15 cellular contexts compared by ENCODE assay signal in genomic region chr4:139523076-139523475, GRCh38. TPM values are rescaled to one million over a fixed set of nuclear protein-coding genes. Genes with fewer than 3 reads are reported as not detected.
DNase-seq lines count a peak whose midpoint lies in the region; ATAC-seq and TF ChIP-seq lines count a peak whose summit lies in the region.
"Had no signal": no experiment of that assay in that cellular context is flagged by ENCODE, and none has a peak within 500 bp of the region (broad histone marks: within the 10 kb centered on the region; RNA-seq: fewer than 3 reads in every experiment).

No MANE protein-coding gene starts in this region.

- H3K36me3 ChIP-seq in MG63 (peaks cover 8% of the 10 kb centered on the region), mammary epithelial cell (ENCODE audit: insufficient read depth, low read length) (peaks cover 12% of the 10 kb centered on the region)

- no peak overlapping the region for H3K27ac ChIP-seq in mammary epithelial cell (ENCODE audit: insufficient read depth, low read depth, low read length)
- H3K27ac ChIP-seq: ascending aorta, left lung, SJSA1 had no signal

- dilution Hi-C loops in mammary epithelial cell (cut with HindIII; ENCODE audit: low sequenced_read_pairs) = no loop called here

- in situ Hi-C loops in G401 (cut with HindIII; ENCODE audit: low sequenced_read_pairs) (no loop called here), mammary epithelial cell (cut with MboI; ENCODE audit: low sequenced_read_pairs in 2 of 2) (no loop called here), GM13977 (cut with MboI; ENCODE audit: low pct_unique_long_range_greater_than_20kb, low sequenced_read_pairs, unreplicated experiment) (no loop called here)

- no peak overlapping the region for H2AFZ ChIP-seq in mammary epithelial cell (ENCODE audit: low read depth, low read length)

- H3K4me3 ChIP-seq in MG63 = no peak overlapping the region
- no peak overlapping the region for H3K4me3 ChIP-seq in mammary epithelial cell (replicated peaks in 1 of 3; ENCODE audit: insufficient read depth in 1 of 3, low read depth in 2 of 3, low read length in 3 of 3)
- H3K4me3 ChIP-seq: ascending aorta, left lung, SJSA1 had no signal

- CTCF ChIA-PET in mammary epithelial cell (lab: Charles Lee; ENCODE audit: low non-redundant PET) (no interaction called here), WTC11 (lab: Charles Lee) (interaction anchor here (0.6 to 1.5 kb wide), 10 partner anchors 10 to 493 kb away, joined by 3 to 7 read pairs (median 4); no protein-coding TSS in a partner anchor)

- H3K27ac Mint-ChIP-seq in naive B cell (peak overlapping the region in 4 of 6 donors; percentile 15 to 77 (median 72)), WTC11 (no peak overlapping the region)
- H3K27ac Mint-ChIP-seq: IgD-negative memory B cell had no signal

- H3K9me3 ChIP-seq in MG63 = no peaks in the 10 kb centered on the region
- H3K9me3 ChIP-seq in mammary epithelial cell (replicated peaks; ENCODE audit: insufficient read depth, low read length) = no peaks in the 10 kb centered on the region
- H3K9me3 ChIP-seq: ascending aorta, left lung, SJSA1 had no signal

- H3K4me1 Mint-ChIP-seq in naive B cell = peaks cover 6 to 21% (median 7%) of the 10 kb centered on the region in 3 donors
- H3K4me1 Mint-ChIP-seq in WTC11 = no peaks in the 10 kb centered on the region

- ATAC-seq in naive B cell (ENCODE audit: low read depth in 2 of 2) (no peak), WTC11 (no peak)
- ATAC-seq: left lung had no signal

- no peaks in the 10 kb centered on the region for H3K9me3 Mint-ChIP-seq in naive B cell
- H3K9me3 Mint-ChIP-seq in WTC11 = no peaks in the 10 kb centered on the region
- H3K9me3 Mint-ChIP-seq: IgD-negative memory B cell had no signal

- peaks cover 23 to 56% of the 10 kb centered on the region in 2 donors for H3K36me3 Mint-ChIP-seq in naive B cell
- no peaks in the 10 kb centered on the region for H3K36me3 Mint-ChIP-seq in WTC11

- no peaks in the 10 kb centered on the region for H3K79me2 ChIP-seq in mammary epithelial cell (ENCODE audit: insufficient read depth, low read length)

- H3K4me3 Mint-ChIP-seq in naive B cell = peak overlapping the region in 1 of 8 donors; percentile 5
- H3K4me3 Mint-ChIP-seq in WTC11 = no peak overlapping the region
- H3K4me3 Mint-ChIP-seq: IgD-negative memory B cell had no signal

- H4K20me1 ChIP-seq in mammary epithelial cell (ENCODE audit: insufficient read depth, low read length) = no peaks in the 10 kb centered on the region

- BruUV-seq in mammary epithelial cell (replicated peaks; lab: Mats Ljungman, UMichigan) = no TSS peak

- no peak overlapping the region for H3K9ac ChIP-seq in mammary epithelial cell (ENCODE audit: insufficient read depth, low read length)

- WGBS in mammary epithelial cell (ENCODE audit: low coverage, missing lambda C conversion rate) = 100% methylated on average over 1 of the region's 1 CpG

- TF ChIP-seq CTCF in mammary epithelial cell (conservative IDR thresholded peaks at IDR 0.05 in 1 of 2, IDR thresholded peaks at IDR 0.05 in 1 of 2; ENCODE audit: extremely low read depth in 1 of 2, insufficient read depth in 1 of 2, low read depth in 1 of 2, low read length in 2 of 2) (no peak), GM13977 (IDR thresholded peaks at IDR 0.05; ENCODE audit: extremely low read depth, insufficient read depth, missing control alignments) (no peak), WTC11 (IDR thresholded peaks at IDR 0.05) (no peak)

- intact Hi-C loops in mammary epithelial cell (cut with micrococcal nuclease) = no loop called here

- no peaks in the 10 kb centered on the region for H3K27me3 Mint-ChIP-seq in naive B cell
- no peaks in the 10 kb centered on the region for H3K27me3 Mint-ChIP-seq in WTC11 (ENCODE audit: low read depth)
- H3K27me3 Mint-ChIP-seq: IgD-negative memory B cell had no signal

- H3K4me1 ChIP-seq in mammary epithelial cell (ENCODE audit: insufficient read depth, low read length) = no peaks in the 10 kb centered on the region
- H3K4me1 ChIP-seq: ascending aorta, SJSA1 had no signal

- H3K27me3 ChIP-seq in MG63 (no peaks in the 10 kb centered on the region), mammary epithelial cell (ENCODE audit: insufficient read depth, low read length) (no peaks in the 10 kb centered on the region)
- H3K27me3 ChIP-seq: ascending aorta, left lung, SJSA1 had no signal

- H3K4me2 ChIP-seq in mammary epithelial cell (ENCODE audit: insufficient read depth, low read depth, low read length) = no peak overlapping the region

- DNase-seq in G401 (ENCODE audit: low spot score) (peak; percentile 48), MG63 (peak; percentile 3), mammary epithelial cell (peak; percentile 32), naive B cell (no peak), GM13977 (ENCODE audit: low spot score) (no peak), NOMO-1 treated with DMSO at 0.1 percent for 48 hours (lab: John Stamatoyannopoulos, UW; ENCODE audit: unreplicated experiment) (no peak), WTC11 (ENCODE audit: low spot score) (no peak)
- DNase-seq: activated CD4-positive, alpha-beta T cell treated with anti-CD3 and anti-CD28 coated beads for 4 hours; effector CD8-positive, alpha-beta T cell; left lung; NCI-H345; T-helper 9 cell had no signal

- POLR2A ChIA-PET in WTC11 (lab: Charles Lee) = no interaction called here

TF ChIP-seq in WTC11, 78 proteins besides CTCF, POLR2A, EP300 and RAD21 (continues in another document):
- no peak for TF ChIP-seq IRF2 (CRISPR knock-in tag; IDR thresholded peaks at IDR 0.05; ENCODE audit: borderline replicate concordance, low read depth)
- TF ChIP-seq TEAD1 (CRISPR knock-in tag; IDR thresholded peaks at IDR 0.05) = no peak
- TF ChIP-seq, protein P1, sequence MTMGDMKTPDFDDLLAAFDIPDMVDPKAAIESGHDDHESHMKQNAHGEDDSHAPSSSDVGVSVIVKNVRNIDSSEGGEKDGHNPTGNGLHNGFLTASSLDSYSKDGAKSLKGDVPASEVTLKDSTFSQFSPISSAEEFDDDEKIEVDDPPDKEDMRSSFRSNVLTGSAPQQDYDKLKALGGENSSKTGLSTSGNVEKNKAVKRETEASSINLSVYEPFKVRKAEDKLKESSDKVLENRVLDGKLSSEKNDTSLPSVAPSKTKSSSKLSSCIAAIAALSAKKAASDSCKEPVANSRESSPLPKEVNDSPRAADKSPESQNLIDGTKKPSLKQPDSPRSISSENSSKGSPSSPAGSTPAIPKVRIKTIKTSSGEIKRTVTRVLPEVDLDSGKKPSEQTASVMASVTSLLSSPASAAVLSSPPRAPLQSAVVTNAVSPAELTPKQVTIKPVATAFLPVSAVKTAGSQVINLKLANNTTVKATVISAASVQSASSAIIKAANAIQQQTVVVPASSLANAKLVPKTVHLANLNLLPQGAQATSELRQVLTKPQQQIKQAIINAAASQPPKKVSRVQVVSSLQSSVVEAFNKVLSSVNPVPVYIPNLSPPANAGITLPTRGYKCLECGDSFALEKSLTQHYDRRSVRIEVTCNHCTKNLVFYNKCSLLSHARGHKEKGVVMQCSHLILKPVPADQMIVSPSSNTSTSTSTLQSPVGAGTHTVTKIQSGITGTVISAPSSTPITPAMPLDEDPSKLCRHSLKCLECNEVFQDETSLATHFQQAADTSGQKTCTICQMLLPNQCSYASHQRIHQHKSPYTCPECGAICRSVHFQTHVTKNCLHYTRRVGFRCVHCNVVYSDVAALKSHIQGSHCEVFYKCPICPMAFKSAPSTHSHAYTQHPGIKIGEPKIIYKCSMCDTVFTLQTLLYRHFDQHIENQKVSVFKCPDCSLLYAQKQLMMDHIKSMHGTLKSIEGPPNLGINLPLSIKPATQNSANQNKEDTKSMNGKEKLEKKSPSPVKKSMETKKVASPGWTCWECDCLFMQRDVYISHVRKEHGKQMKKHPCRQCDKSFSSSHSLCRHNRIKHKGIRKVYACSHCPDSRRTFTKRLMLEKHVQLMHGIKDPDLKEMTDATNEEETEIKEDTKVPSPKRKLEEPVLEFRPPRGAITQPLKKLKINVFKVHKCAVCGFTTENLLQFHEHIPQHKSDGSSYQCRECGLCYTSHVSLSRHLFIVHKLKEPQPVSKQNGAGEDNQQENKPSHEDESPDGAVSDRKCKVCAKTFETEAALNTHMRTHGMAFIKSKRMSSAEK (CRISPR knock-in tag; IDR thresholded peaks at IDR 0.05; ENCODE audit: borderline replicate concordance) = no peak
- TF ChIP-seq OVOL2 (CRISPR knock-in tag; IDR thresholded peaks at IDR 0.05; ENCODE audit: borderline replicate concordance) = no peak
- no peak for TF ChIP-seq ZNF671 (CRISPR knock-in tag; IDR thresholded peaks at IDR 0.05)
- no peak for TF ChIP-seq MAX (CRISPR knock-in tag; IDR thresholded peaks at IDR 0.05)
- no peak for TF ChIP-seq E2F1 (CRISPR knock-in tag; IDR thresholded peaks at IDR 0.05)
- TF ChIP-seq, protein P2, sequence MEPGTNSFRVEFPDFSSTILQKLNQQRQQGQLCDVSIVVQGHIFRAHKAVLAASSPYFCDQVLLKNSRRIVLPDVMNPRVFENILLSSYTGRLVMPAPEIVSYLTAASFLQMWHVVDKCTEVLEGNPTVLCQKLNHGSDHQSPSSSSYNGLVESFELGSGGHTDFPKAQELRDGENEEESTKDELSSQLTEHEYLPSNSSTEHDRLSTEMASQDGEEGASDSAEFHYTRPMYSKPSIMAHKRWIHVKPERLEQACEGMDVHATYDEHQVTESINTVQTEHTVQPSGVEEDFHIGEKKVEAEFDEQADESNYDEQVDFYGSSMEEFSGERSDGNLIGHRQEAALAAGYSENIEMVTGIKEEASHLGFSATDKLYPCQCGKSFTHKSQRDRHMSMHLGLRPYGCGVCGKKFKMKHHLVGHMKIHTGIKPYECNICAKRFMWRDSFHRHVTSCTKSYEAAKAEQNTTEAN (CRISPR knock-in tag; IDR thresholded peaks at IDR 0.05) = no peak
- no peak for TF ChIP-seq ATF1 (CRISPR knock-in tag; IDR thresholded peaks at IDR 0.05)

RNA-seq across cellular contexts. Expression of gene SETD7, which starts 32.9 kb away (rescaled TPM):
- 9.6 and 11.9 TPM in 2 replicates for total RNA-seq in G401 (2014; rRNA removed; shearing (Covaris generic))
- 23.0 and 28.2 TPM in 2 replicates for total RNA-seq in MG63 (2014; rRNA removed; shearing (Covaris generic); ENCODE audit: low replicate concordance)
- total RNA-seq in mammary epithelial cell (10 to 100 TPM; 43.6 to 72.2 TPM), WTC11 (2021) (4.6 to 5.6 TPM (median 4.9 TPM) in 3 replicates)
- polyA plus RNA-seq in mammary epithelial cell (12.1 TPM), naive B cell (ENCODE audit: low read depth in 6 of 6) (10 to 100 TPM in 4 of 6 donors, 1 to 10 TPM in 2; 6.2 to 18.2 (median 11.9) TPM)
- polyA minus RNA-seq in mammary epithelial cell = 70.5 TPM

Comparison
In these comparisons a context has a peak if more than half of its experiments do, and no peak if none do; other contexts are left out.
1. DNase-seq: peak in G401 (single experiment), MG63 (single experiment) and mammary epithelial cell (single experiment); none in naive B cell (single experiment), GM13977 (single experiment), NOMO-1 treated with DMSO at 0.1 percent for 48 hours (single experiment) and WTC11 (single experiment).